Comparison of ENCODE assay signal across 8 cellular contexts in the genomic region with DNA sequence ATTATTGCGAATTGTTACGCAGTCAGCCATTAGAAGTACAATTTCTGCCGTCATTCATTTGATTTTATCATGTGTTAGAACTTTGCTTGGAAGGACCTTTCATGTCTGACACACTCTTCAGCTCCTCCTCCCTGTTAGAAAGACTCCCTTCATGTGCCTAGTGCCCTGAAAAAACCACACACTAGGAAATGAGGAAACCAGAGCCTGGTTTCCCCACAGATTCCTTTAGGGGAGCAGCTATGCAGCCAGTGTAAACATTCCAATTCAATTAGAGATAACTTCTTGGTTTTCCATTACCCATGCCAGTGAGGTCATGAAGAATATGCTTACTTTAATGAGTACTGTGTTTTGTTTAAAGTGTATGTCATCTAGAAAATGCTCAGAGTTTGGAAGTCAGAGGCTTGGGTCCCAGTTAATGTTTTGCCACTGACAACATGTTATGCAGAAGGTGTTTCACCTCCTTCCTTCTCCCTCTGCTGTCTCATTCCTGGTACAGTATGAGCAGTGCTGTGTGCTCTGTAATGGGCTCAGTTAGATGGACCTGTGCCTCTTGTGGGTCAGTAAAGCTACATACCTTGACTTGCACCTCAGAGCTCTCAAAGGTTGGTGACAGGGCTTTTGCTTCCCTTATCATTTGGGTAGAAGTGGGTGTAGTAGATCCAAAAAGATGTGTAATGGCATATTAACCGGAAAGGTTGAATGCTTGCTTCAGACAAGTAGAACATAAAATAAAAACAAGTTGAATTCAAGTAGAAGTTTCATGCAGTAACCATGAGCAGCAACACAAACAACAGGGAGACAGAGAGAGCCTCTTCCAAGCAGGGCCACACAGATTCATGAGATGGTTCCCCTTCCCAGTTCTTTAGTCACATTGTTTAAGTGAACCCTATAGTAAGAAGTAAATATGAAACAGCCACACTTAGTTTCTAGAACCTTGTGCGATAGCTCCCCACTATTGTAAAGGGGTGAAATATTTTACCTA. TPM values are rescaled to one million over a fixed set of nuclear protein-coding genes. Genes with fewer than 3 reads are reported as not detected.
A peak's percentile ranks its signal among the peaks of the same experiment; 100 is the strongest.
DNase-seq lines count a peak whose midpoint lies in the region; ATAC-seq and TF ChIP-seq lines count a peak whose summit lies in the region.

No MANE protein-coding gene starts in this region.

- H3K27me3 ChIP-seq in gastroesophageal sphincter, result no peaks in the 10 kb centered on the region

- no peaks in the 10 kb centered on the region for H3K36me3 ChIP-seq in gastroesophageal sphincter

- WGBS in gastroesophageal sphincter (ENCODE audit: low coverage in 1 of 2), 2 donors, result 38 to 70% methylated on average over 5 of the region's 5 CpGs

- peaks cover 0 to 42% (median 14%) of the 10 kb centered on the region in 3 donors for H3K4me1 ChIP-seq in gastroesophageal sphincter

- peak overlapping the region; percentile 92 for H3K27ac Mint-ChIP-seq in activated T-cell treated with anti-CD3 and anti-CD28 coated beads, Interleukin-2, amount 50 U/mL, for 24 hours
- peak overlapping the region; percentile 82 for H3K27ac Mint-ChIP-seq in stimulated activated memory B cell treated with anti-CD40 and anti-IgM and Interleukin-4, amounts not matched to agents 10 μg/mL and 1 μg/mL and 100 μg/mL, for 72 hours

- H3K27me3 Mint-ChIP-seq in activated T-cell treated with anti-CD3 and anti-CD28 coated beads, Interleukin-2, amount 50 U/mL, for 24 hours, result no peaks in the 10 kb centered on the region
- H3K27me3 Mint-ChIP-seq in stimulated activated memory B cell treated with anti-CD40 and anti-IgM and Interleukin-4, amounts not matched to agents 10 μg/mL and 1 μg/mL and 100 μg/mL, for 72 hours, result no peaks in the 10 kb centered on the region

- H3K9me3 ChIP-seq in gastroesophageal sphincter, result no peaks in the 10 kb centered on the region

- TF ChIP-seq POLR2A in gastroesophageal sphincter (IDR thresholded peaks at IDR 0.05), result no peak

- no peak overlapping the region for H3K4me3 ChIP-seq in gastroesophageal sphincter

- peak; percentile 43 for TF ChIP-seq EP300 in gastroesophageal sphincter (IDR thresholded peaks at IDR 0.05)

- H3K4me3 Mint-ChIP-seq in activated T-cell treated with anti-CD3 and anti-CD28 coated beads, Interleukin-2, amount 50 U/mL, for 24 hours, result peak overlapping the region; percentile 24
- H3K4me3 Mint-ChIP-seq in stimulated activated memory B cell treated with anti-CD40 and anti-IgM and Interleukin-4, amounts not matched to agents 10 μg/mL and 1 μg/mL and 100 μg/mL, for 72 hours, result no peak overlapping the region

- H3K4me1 Mint-ChIP-seq in activated T-cell treated with anti-CD3 and anti-CD28 coated beads, Interleukin-2, amount 50 U/mL, for 24 hours (ENCODE audit: low read depth), result peaks cover 94% of the 10 kb centered on the region
- peaks cover 71% of the 10 kb centered on the region for H3K4me1 Mint-ChIP-seq in stimulated activated memory B cell treated with anti-CD40 and anti-IgM and Interleukin-4, amounts not matched to agents 10 μg/mL and 1 μg/mL and 100 μg/mL, for 72 hours

- ATAC-seq in SK-N-SH treated with all-trans-retinoic acid at 6 μM for 48 hours (peak; percentile 92), gastroesophageal sphincter (peak; percentile 84), GM21717 (IDR thresholded peaks at IDR 0.05; ENCODE audit: unreplicated experiment) (no peak), GM18502 (IDR thresholded peaks at IDR 0.05; ENCODE audit: poor library complexity, unreplicated experiment) (no peak)
- ATAC-seq in stimulated activated memory B cell treated with anti-CD40 and anti-IgM and Interleukin-4, amounts not matched to agents 10 μg/mL and 1 μg/mL and 100 μg/mL, for 72 hours, result no peak

- H3K27ac ChIP-seq in gastroesophageal sphincter, result peak overlapping the region in 3 of 4 donors; percentile 10 to 63 (median 53)

- TF ChIP-seq CTCF in gastroesophageal sphincter (IDR thresholded peaks at IDR 0.05), result peak in 1 of 4 experiments; percentile 8

- DNase-seq in activated T-cell treated with anti-CD3 and anti-CD28 coated beads, Interleukin-2, amount 50 U/mL, for 24 hours, result no peak
- no peak for DNase-seq in activated T-cell treated with anti-CD3 and anti-CD28 coated beads, Interleukin-2, amount 50 U/mL, for 48 hours
- DNase-seq in SK-N-DZ (ENCODE audit: low spot score), result no peak

- H3K36me3 Mint-ChIP-seq in activated T-cell treated with anti-CD3 and anti-CD28 coated beads, Interleukin-2, amount 50 U/mL, for 24 hours (ENCODE audit: low read depth), result peaks cover 51% of the 10 kb centered on the region
- H3K36me3 Mint-ChIP-seq in stimulated activated memory B cell treated with anti-CD40 and anti-IgM and Interleukin-4, amounts not matched to agents 10 μg/mL and 1 μg/mL and 100 μg/mL, for 72 hours, result peaks cover 18% of the 10 kb centered on the region

- H3K9me3 Mint-ChIP-seq in activated T-cell treated with anti-CD3 and anti-CD28 coated beads, Interleukin-2, amount 50 U/mL, for 24 hours, result no peaks in the 10 kb centered on the region
- H3K9me3 Mint-ChIP-seq in stimulated activated memory B cell treated with anti-CD40 and anti-IgM and Interleukin-4, amounts not matched to agents 10 μg/mL and 1 μg/mL and 100 μg/mL, for 72 hours, result no peaks in the 10 kb centered on the region

TF ChIP-seq in SK-N-SH treated with all-trans-retinoic acid at 6 μM for 48 hours, 23 proteins besides CTCF, POLR2A, EP300 and RAD21:
- TF ChIP-seq ZNF8 (CRISPR knock-in tag; IDR thresholded peaks at IDR 0.05), result no peak
- TF ChIP-seq CSDC2 (CRISPR knock-in tag; IDR thresholded peaks at IDR 0.05), result no peak
- peak; percentile 93 for TF ChIP-seq ISL1 (CRISPR knock-in tag; IDR thresholded peaks at IDR 0.05)
- 0 out of 2 replicates have a peak, but pooled peaks have one; percentile 24 for TF ChIP-seq SNAI2 (CRISPR knock-in tag; IDR thresholded peaks at IDR 0.05)
- TF ChIP-seq, protein P1, sequence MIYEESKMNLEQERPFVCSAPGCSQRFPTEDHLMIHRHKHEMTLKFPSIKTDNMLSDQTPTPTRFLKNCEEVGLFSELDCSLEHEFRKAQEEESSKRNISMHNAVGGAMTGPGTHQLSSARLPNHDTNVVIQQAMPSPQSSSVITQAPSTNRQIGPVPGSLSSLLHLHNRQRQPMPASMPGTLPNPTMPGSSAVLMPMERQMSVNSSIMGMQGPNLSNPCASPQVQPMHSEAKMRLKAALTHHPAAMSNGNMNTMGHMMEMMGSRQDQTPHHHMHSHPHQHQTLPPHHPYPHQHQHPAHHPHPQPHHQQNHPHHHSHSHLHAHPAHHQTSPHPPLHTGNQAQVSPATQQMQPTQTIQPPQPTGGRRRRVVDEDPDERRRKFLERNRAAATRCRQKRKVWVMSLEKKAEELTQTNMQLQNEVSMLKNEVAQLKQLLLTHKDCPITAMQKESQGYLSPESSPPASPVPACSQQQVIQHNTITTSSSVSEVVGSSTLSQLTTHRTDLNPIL (CRISPR knock-in tag; IDR thresholded peaks at IDR 0.05; ENCODE audit: low read depth), result peak; percentile 80
- TF ChIP-seq, protein P2, sequence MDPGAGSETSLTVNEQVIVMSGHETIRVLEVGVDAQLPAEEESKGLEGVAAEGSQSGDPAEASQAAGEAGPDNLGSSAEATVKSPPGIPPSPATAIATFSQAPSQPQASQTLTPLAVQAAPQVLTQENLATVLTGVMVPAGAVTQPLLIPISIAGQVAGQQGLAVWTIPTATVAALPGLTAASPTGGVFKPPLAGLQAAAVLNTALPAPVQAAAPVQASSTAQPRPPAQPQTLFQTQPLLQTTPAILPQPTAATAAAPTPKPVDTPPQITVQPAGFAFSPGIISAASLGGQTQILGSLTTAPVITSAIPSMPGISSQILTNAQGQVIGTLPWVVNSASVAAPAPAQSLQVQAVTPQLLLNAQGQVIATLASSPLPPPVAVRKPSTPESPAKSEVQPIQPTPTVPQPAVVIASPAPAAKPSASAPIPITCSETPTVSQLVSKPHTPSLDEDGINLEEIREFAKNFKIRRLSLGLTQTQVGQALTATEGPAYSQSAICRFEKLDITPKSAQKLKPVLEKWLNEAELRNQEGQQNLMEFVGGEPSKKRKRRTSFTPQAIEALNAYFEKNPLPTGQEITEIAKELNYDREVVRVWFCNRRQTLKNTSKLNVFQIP (CRISPR knock-in tag; IDR thresholded peaks at IDR 0.05; ENCODE audit: borderline replicate concordance, low read depth), result no peak

RNA-seq across cellular contexts. Expression of a gene that starts 52.6 kb away (rescaled TPM):
- 10 to 100 TPM; 25.4 to 76.7 (median 31.6) TPM for total RNA-seq in gastroesophageal sphincter
- polyA plus RNA-seq in SK-N-DZ (2014; cell fraction: cytosol; rRNA removed), result 14.9 and 17.9 TPM in 2 replicates
- 5.8 and 12.8 TPM in 2 replicates for polyA plus RNA-seq in SK-N-DZ (2014; cell fraction: nucleus; rRNA removed)

Comparison
In these comparisons a context has a peak if more than half of its experiments do, and no peak if none do; other contexts are left out.
1. ATAC-seq: peak in SK-N-SH treated with all-trans-retinoic acid at 6 μM for 48 hours (single experiment) and gastroesophageal sphincter (single experiment); none in stimulated activated memory B cell treated with anti-CD40 and anti-IgM and Interleukin-4, amounts not matched to agents 10 μg/mL and 1 μg/mL and 100 μg/mL, for 72 hours (single experiment), GM21717 (single experiment) and GM18502 (single experiment).